Comparison of ENCODE assay signal across 20 cellular contexts in genomic region chr7:6505685-6506559, GRCh38. TPM values are rescaled to one million over a fixed set of nuclear protein-coding genes. Genes with fewer than 3 reads are reported as not detected.
DNase-seq lines count a peak whose midpoint lies in the region; ATAC-seq and TF ChIP-seq lines count a peak whose summit lies in the region.
"Had no signal": no experiment of that assay in that cellular context is flagged by ENCODE, and none has a peak within 500 bp of the region (broad histone marks: within the 10 kb centered on the region; RNA-seq: fewer than 3 reads in every experiment).

No MANE protein-coding gene starts in this region.

- POLR2A ChIA-PET in MCF 10A (lab: Yijun Ruan, JAX) (no interaction called here), RWPE1 (lab: Yijun Ruan, JAX; ENCODE audit: low non-redundant PET) (no interaction called here)

- no peaks in the 10 kb centered on the region for H4K20me1 ChIP-seq in mammary epithelial cell (ENCODE audit: insufficient read depth, low read length)

- H3K27ac ChIP-seq in mammary epithelial cell (ENCODE audit: insufficient read depth, low read depth, low read length): no peak overlapping the region
- H3K27ac ChIP-seq in RWPE1: no peak overlapping the region
- H3K27ac ChIP-seq: brain microvascular endothelial cell, psoas muscle, thyroid gland had no signal

- dilution Hi-C loops in mammary epithelial cell (cut with HindIII; ENCODE audit: low sequenced_read_pairs): no loop called here

- H3K4me1 Mint-ChIP-seq in MCF 10A (ENCODE audit: insufficient read depth, unreplicated experiment): peaks cover 6% of the 10 kb centered on the region
- H3K4me1 Mint-ChIP-seq in central memory CD8-positive, alpha-beta T cell: peaks cover 10% of the 10 kb centered on the region
- H3K4me1 Mint-ChIP-seq in T-helper 2 cell treated with Interferon-gamma antibody and Interleukin-4, amounts not matched to agents 5 μg/mL and 100 μg/mL, for 36 hours (ENCODE audit: low read depth): no peaks in the 10 kb centered on the region

- H3K27me3 Mint-ChIP-seq in MCF 10A (ENCODE audit: insufficient read depth, unreplicated experiment): peaks cover 21% of the 10 kb centered on the region
- no peaks in the 10 kb centered on the region for H3K27me3 Mint-ChIP-seq in central memory CD8-positive, alpha-beta T cell
- H3K27me3 Mint-ChIP-seq in T-helper 2 cell treated with Interferon-gamma antibody and Interleukin-4, amounts not matched to agents 5 μg/mL and 100 μg/mL, for 36 hours (ENCODE audit: low read depth): no peaks in the 10 kb centered on the region
- H3K27me3 Mint-ChIP-seq: stimulated activated memory B cell treated with anti-CD40 and anti-IgM and Interleukin-4, amounts not matched to agents 10 μg/mL and 1 μg/mL and 100 μg/mL, for 72 hours had no signal

- TF ChIP-seq CTCF in MCF 10A (IDR thresholded peaks at IDR 0.05; ENCODE audit: unreplicated experiment): no peak
- TF ChIP-seq CTCF in mammary epithelial cell (conservative IDR thresholded peaks at IDR 0.05 in 1 of 2, IDR thresholded peaks at IDR 0.05 in 1 of 2; ENCODE audit: extremely low read depth in 1 of 2, insufficient read depth in 1 of 2, low read depth in 1 of 2, low read length in 2 of 2): no peak
- no peak for TF ChIP-seq CTCF in RWPE1 (conservative IDR thresholded peaks at IDR 0.05; ENCODE audit: low read depth)

- H3K9me3 ChIP-seq in mammary epithelial cell (replicated peaks; ENCODE audit: insufficient read depth, low read length): no peaks in the 10 kb centered on the region
- H3K9me3 ChIP-seq: psoas muscle, thyroid gland had no signal

- H3K9me3 Mint-ChIP-seq in MCF 10A (ENCODE audit: unreplicated experiment): no peaks in the 10 kb centered on the region
- H3K9me3 Mint-ChIP-seq in central memory CD8-positive, alpha-beta T cell: no peaks in the 10 kb centered on the region
- no peaks in the 10 kb centered on the region for H3K9me3 Mint-ChIP-seq in T-helper 2 cell treated with Interferon-gamma antibody and Interleukin-4, amounts not matched to agents 5 μg/mL and 100 μg/mL, for 36 hours
- H3K9me3 Mint-ChIP-seq: mesothelial cell of epicardium; stimulated activated memory B cell treated with anti-CD40 and anti-IgM and Interleukin-4, amounts not matched to agents 10 μg/mL and 1 μg/mL and 100 μg/mL, for 72 hours had no signal

- no peak overlapping the region for H3K4me2 ChIP-seq in mammary epithelial cell (ENCODE audit: insufficient read depth, low read depth, low read length)

- H3K36me3 Mint-ChIP-seq in MCF 10A (ENCODE audit: insufficient read depth, unreplicated experiment): no peaks in the 10 kb centered on the region
- H3K36me3 Mint-ChIP-seq in central memory CD8-positive, alpha-beta T cell (ENCODE audit: insufficient read depth): no peaks in the 10 kb centered on the region
- no peaks in the 10 kb centered on the region for H3K36me3 Mint-ChIP-seq in T-helper 2 cell treated with Interferon-gamma antibody and Interleukin-4, amounts not matched to agents 5 μg/mL and 100 μg/mL, for 36 hours (ENCODE audit: low read depth)
- H3K36me3 Mint-ChIP-seq: mesothelial cell of epicardium; stimulated activated memory B cell treated with anti-CD40 and anti-IgM and Interleukin-4, amounts not matched to agents 10 μg/mL and 1 μg/mL and 100 μg/mL, for 72 hours had no signal

- no peaks in the 10 kb centered on the region for H3K27me3 ChIP-seq in mammary epithelial cell (ENCODE audit: insufficient read depth, low read length)
- H3K27me3 ChIP-seq: thyroid gland had no signal

- no peak overlapping the region for H3K27ac Mint-ChIP-seq in MCF 10A (ENCODE audit: low read depth, unreplicated experiment)
- no peak overlapping the region for H3K27ac Mint-ChIP-seq in central memory CD8-positive, alpha-beta T cell (ENCODE audit: low read depth)
- H3K27ac Mint-ChIP-seq in T-helper 2 cell treated with Interferon-gamma antibody and Interleukin-4, amounts not matched to agents 5 μg/mL and 100 μg/mL, for 36 hours: no peak overlapping the region
- H3K27ac Mint-ChIP-seq: mesothelial cell of epicardium had no signal

- H3K4me3 Mint-ChIP-seq in MCF 10A (ENCODE audit: unreplicated experiment): no peak overlapping the region
- H3K4me3 Mint-ChIP-seq in central memory CD8-positive, alpha-beta T cell: peak overlapping the region; percentile 87
- no peak overlapping the region for H3K4me3 Mint-ChIP-seq in T-helper 2 cell treated with Interferon-gamma antibody and Interleukin-4, amounts not matched to agents 5 μg/mL and 100 μg/mL, for 36 hours

- H3K36me3 ChIP-seq in mammary epithelial cell (ENCODE audit: insufficient read depth, low read length): no peaks in the 10 kb centered on the region
- H3K36me3 ChIP-seq: brain microvascular endothelial cell, thyroid gland had no signal

- BruUV-seq in MCF 10A (replicated peaks; lab: Mats Ljungman, UMichigan): no TSS peak
- no TSS peak for BruUV-seq in mammary epithelial cell (replicated peaks; lab: Mats Ljungman, UMichigan)

- intact Hi-C loops in MCF 10A (cut with micrococcal nuclease) (no loop called here), mammary epithelial cell (cut with micrococcal nuclease) (no loop called here)

- ATAC-seq in central memory CD8-positive, alpha-beta T cell (replicated peaks; ENCODE audit: extremely low read depth, poor library complexity, severe bottlenecking): no peak
- ATAC-seq: psoas muscle; stimulated activated memory B cell treated with anti-CD40 and anti-IgM and Interleukin-4, amounts not matched to agents 10 μg/mL and 1 μg/mL and 100 μg/mL, for 72 hours had no signal

- H3K9ac ChIP-seq in mammary epithelial cell (ENCODE audit: insufficient read depth, low read length): no peak overlapping the region

- CTCF ChIA-PET in MCF 10A (lab: Yijun Ruan, JAX) (interaction anchor here (0.6 kb wide), 1 partner anchor 351 kb away, joined by 3 read pairs; no protein-coding TSS in a partner anchor), mammary epithelial cell (lab: Charles Lee; ENCODE audit: low non-redundant PET) (no interaction called here), RWPE1 (lab: Yijun Ruan, JAX) (interaction anchor here (0.6 kb wide), 2 partner anchors 25 to 28 kb away, joined by 3 read pairs; no protein-coding TSS in a partner anchor)

- H3K4me3 ChIP-seq in mammary epithelial cell (replicated peaks in 1 of 3; ENCODE audit: insufficient read depth in 1 of 3, low read depth in 2 of 3, low read length in 3 of 3): no peak overlapping the region

- in situ Hi-C loops in mammary epithelial cell (cut with MboI; ENCODE audit: low sequenced_read_pairs in 2 of 2): no loop called here

- WGBS in mammary epithelial cell (ENCODE audit: low coverage, missing lambda C conversion rate): 44% methylated on average over 19 of the region's 20 CpGs

- H3K4me1 ChIP-seq in mammary epithelial cell (ENCODE audit: insufficient read depth, low read length): peaks cover 7% of the 10 kb centered on the region

- no peak overlapping the region for H2AFZ ChIP-seq in mammary epithelial cell (ENCODE audit: low read depth, low read length)

- DNase-seq in MCF 10A (ENCODE audit: unreplicated experiment): peak; percentile 14
- no peak for DNase-seq in mammary epithelial cell
- peak; percentile 48 for DNase-seq in M059J (ENCODE audit: low read depth)
- DNase-seq in central memory CD8-positive, alpha-beta T cell (ENCODE audit: low spot score in 2 of 2): no peak
- no peak for DNase-seq in T-helper 2 cell treated with Interferon-gamma antibody and Interleukin-4, amounts not matched to agents 5 μg/mL and 100 μg/mL, for 36 hours (ENCODE audit: low spot score)
- DNase-seq in RWPE1 (ENCODE audit: low spot score): no peak
- no peak for DNase-seq in kidney glomerular epithelial cell (lab: John Stamatoyannopoulos, UW)
- no peak for DNase-seq in NCI-H2107 (lab: John Stamatoyannopoulos, UW)
- DNase-seq: brain microvascular endothelial cell; KG1; NCI-H2029 treated with DMSO at 0.1 percent for 48 hours; NCI-H446; NK-92 treated with Interleukin-12 subunit alpha and Interleukin-12 subunit beta, amount 100 ng/mL, for 24 hours; psoas muscle; RPMI8226; stimulated activated CD4-positive, alpha-beta T cell treated with anti-CD3 and anti-CD28 coated beads, Interleukin-1b, Interleukin-23, amount 100 ng/mL, for 48 hours; thyroid gland had no signal

- H3K79me2 ChIP-seq in mammary epithelial cell (ENCODE audit: insufficient read depth, low read length): no peaks in the 10 kb centered on the region

RNA-seq across cellular contexts. Expression of gene KDELR2, which starts 22.0 kb away (rescaled TPM):
- total RNA-seq in MCF 10A (2022) (164 and 243 TPM in 2 replicates), mammary epithelial cell (100 to 1,000 TPM in 1 of 2 donors, 10 to 100 TPM in 1; 93.4 to 149 TPM)
- 96.1 TPM for polyA plus RNA-seq in mammary epithelial cell
- 150 TPM for polyA minus RNA-seq in mammary epithelial cell
- total RNA-seq in M059J (2014; rRNA removed; shearing (Covaris generic)): 428 and 571 TPM in 2 replicates

RNA-seq across cellular contexts. Expression of gene GRID2IP, which starts 45.3 kb away (rescaled TPM):
- total RNA-seq in MCF 10A (2022): not detected in 2 replicates
- total RNA-seq in mammary epithelial cell: not detected
- polyA plus RNA-seq in mammary epithelial cell: 0.01 TPM
- not detected for polyA minus RNA-seq in mammary epithelial cell
- 0.02 TPM in 1 of 2 replicates, not detected in the other for total RNA-seq in M059J (2014; rRNA removed; shearing (Covaris generic))
- total RNA-seq: skeletal muscle tissue had no signal

RNA-seq across cellular contexts. Expression of gene DAGLB, which starts 58.2 kb away (rescaled TPM):
- total RNA-seq in MCF 10A (2022): 28.9 and 29.5 TPM in 2 replicates
- 10 to 100 TPM; 20.7 to 22.1 TPM for total RNA-seq in mammary epithelial cell
- 19.6 TPM for polyA plus RNA-seq in mammary epithelial cell
- 23.9 TPM for polyA minus RNA-seq in mammary epithelial cell
- 37.6 and 44.6 TPM in 2 replicates for total RNA-seq in M059J (2014; rRNA removed; shearing (Covaris generic))

Comparison
In these comparisons a context has a peak if more than half of its experiments do, and no peak if none do; other contexts are left out.
1. DNase-seq: peak in MCF 10A (single experiment) and M059J (single experiment); none in mammary epithelial cell (single experiment), central memory CD8-positive, alpha-beta T cell (0 of 2), T-helper 2 cell treated with Interferon-gamma antibody and Interleukin-4, amounts not matched to agents 5 μg/mL and 100 μg/mL, for 36 hours (single experiment), RWPE1 (single experiment), kidney glomerular epithelial cell (single experiment) and NCI-H2107 (single experiment).